22 cellular contexts compared by ENCODE assay signal in the genomic region with DNA sequence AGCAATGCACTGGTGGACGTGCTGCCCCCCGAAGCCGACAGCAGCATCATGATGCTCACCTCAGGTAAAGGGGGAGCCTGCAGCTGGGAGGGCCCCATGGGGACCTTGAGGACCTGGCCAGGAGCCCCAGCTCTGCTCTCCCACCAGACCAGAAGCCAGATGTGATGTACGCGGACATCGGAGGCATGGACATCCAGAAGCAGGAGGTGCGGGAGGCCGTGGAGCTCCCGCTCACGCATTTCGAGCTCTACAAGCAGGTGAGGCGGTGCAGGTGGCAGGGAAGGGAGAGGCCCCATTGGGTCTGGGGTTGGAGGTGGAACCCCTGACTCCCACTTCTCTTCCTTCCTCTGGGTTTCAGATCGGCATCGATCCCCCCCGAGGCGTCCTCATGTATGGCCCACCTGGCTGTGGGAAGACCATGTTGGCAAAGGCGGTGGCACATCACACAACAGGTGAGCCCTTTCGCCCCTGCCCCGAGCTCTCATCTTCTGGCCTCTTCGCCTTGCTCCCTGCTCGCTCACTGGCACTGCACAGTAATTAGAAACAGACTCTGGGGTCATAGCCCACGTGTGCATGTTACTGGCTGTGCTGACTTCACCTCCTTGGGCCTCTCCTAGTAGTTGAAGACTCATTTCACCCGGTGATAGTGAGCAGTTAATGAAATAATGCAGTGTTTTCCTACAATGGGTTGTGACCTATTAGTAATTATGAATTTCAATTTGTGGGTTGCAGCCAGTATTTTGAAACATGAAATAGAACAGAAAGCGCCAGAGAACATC.
"Had no signal": no experiment of that assay in that cellular context is flagged by ENCODE, and none has a peak within 500 bp of the region (broad histone marks: within the 10 kb centered on the region; RNA-seq: fewer than 3 reads in every experiment).

No MANE protein-coding gene starts in this region.

- H3K4me3 ChIP-seq: hepatocyte, lung, right atrium auricular region, skin epidermis, thyroid gland, uterus had no signal

- H3K4me1 ChIP-seq: uterus had no signal

- DNase-seq: activated CD4-positive, alpha-beta T cell treated with anti-CD3 and anti-CD28 coated beads, Interleukin-2, amount 50 U/mL, for 1 hour; activated effector memory CD4-positive, alpha-beta T cell treated with Interleukin-2 at 50 U/mL for 16 hours; activated naive CD4-positive, alpha-beta T cell treated with anti-CD3 and anti-CD28 coated beads, Interleukin-2, amount 50 U/mL, for 16 hours; activated T-cell treated with anti-CD3 and anti-CD28 coated beads for 4 hours; anterior cingulate cortex; dermis blood vessel endothelial cell; effector memory CD8-positive, alpha-beta T cell; islet precursor cell; midbrain; naive thymus-derived CD4-positive, alpha-beta T cell; nucleus accumbens; SK-N-SH; stimulated activated CD4-positive, alpha-beta T cell treated with anti-CD3 and anti-CD28 coated beads, Interleukin-4, amount 100 ng/mL, for 24 hours; T-cell; T-helper 9 cell; thyroid gland; uterus had no signal

- H3K27me3 Mint-ChIP-seq: effector memory CD8-positive, alpha-beta T cell; naive thymus-derived CD4-positive, alpha-beta T cell; T-cell had no signal

- H3K9me3 Mint-ChIP-seq: effector memory CD8-positive, alpha-beta T cell; T-cell had no signal

- H3K4me3 Mint-ChIP-seq: effector memory CD8-positive, alpha-beta T cell had no signal

- H3K9me3 ChIP-seq: right atrium auricular region, SK-N-SH, thyroid gland, uterus had no signal

- H3K27me3 ChIP-seq: hepatocyte, right atrium auricular region, thyroid gland, uterus had no signal

- H3K36me3 ChIP-seq: uterus had no signal

- ATAC-seq: activated CD4-positive, CD25-positive, alpha-beta regulatory T cell treated with anti-CD3 and anti-CD28 coated beads, Interleukin-2, amount 50 U/mL, for 24 hours; effector memory CD8-positive, alpha-beta T cell; naive thymus-derived CD4-positive, alpha-beta T cell; T-cell had no signal

- H3K27ac ChIP-seq: hepatocyte, right atrium auricular region, skin epidermis, thyroid gland, uterus had no signal
